Comparison of ENCODE assay signal across 1 cellular context in genomic region chr17:32135497-32136117, GRCh38.
TF ChIP-seq lines count a peak whose summit lies in the region.

No MANE protein-coding gene starts in this region.

TF ChIP-seq in HepG2, 621 proteins besides CTCF, POLR2A, EP300 and RAD21 (continued from another document):
- TF ChIP-seq ZNF280B (CRISPR knock-in tag; IDR thresholded peaks at IDR 0.05; ENCODE audit: borderline replicate concordance) = peak; percentile 99
- peak; percentile 96 for TF ChIP-seq ZBTB33 (CRISPR knock-in tag; IDR thresholded peaks at IDR 0.05)
- peak; percentile 94 for TF ChIP-seq SETDB1 (CRISPR knock-in tag; IDR thresholded peaks at IDR 0.05; ENCODE audit: borderline replicate concordance)
- TF ChIP-seq ZMYM2 (CRISPR knock-in tag; IDR thresholded peaks at IDR 0.05) = peak; percentile 70
- TF ChIP-seq HMGXB4 (CRISPR knock-in tag; IDR thresholded peaks at IDR 0.05; ENCODE audit: borderline replicate concordance in 1 of 2, low read depth in 1 of 2) = peak in 1 of 2 experiments; percentile 42; a peak in 1 of 4 replicates
- peak; percentile 43 for TF ChIP-seq CBX1 (IDR thresholded peaks at IDR 0.05; ENCODE audit: low read depth)
- peak; percentile 97 for TF ChIP-seq ZNF280D (CRISPR knock-in tag; IDR thresholded peaks at IDR 0.05)
